ENCODE assay signal across 17 cellular contexts in genomic region chr21:40852563-40852962, GRCh38. TPM values are rescaled to one million over a fixed set of nuclear protein-coding genes. Genes with fewer than 3 reads are reported as not detected.
DNase-seq lines count a peak whose midpoint lies in the region; ATAC-seq and TF ChIP-seq lines count a peak whose summit lies in the region.
"Had no signal": no experiment of that assay in that cellular context is flagged by ENCODE, and none has a peak within 500 bp of the region (broad histone marks: within the 10 kb centered on the region; RNA-seq: fewer than 3 reads in every experiment).

No MANE protein-coding gene starts in this region.

- DNase-seq in DND-41 (no peak), HFFc6 (no peak), WERI-Rb-1 (no peak), left lung (no peak), C1 segment of cervical spinal cord (lab: John Stamatoyannopoulos, UW) (no peak)
- no peak for DNase-seq in naive thymus-derived CD4-positive, alpha-beta T cell
- no peak for DNase-seq in activated T-cell treated with anti-CD3 and anti-CD28 coated beads, Interleukin-2, amount 50 U/mL, for 72 hours
- DNase-seq: Calu3; CD4-positive, alpha-beta T cell; DMS79; NCI-H1048; NCI-H1436 treated with DMSO at 0.1 percent for 48 hours; NCI-H2029 treated with DMSO at 0.1 percent for 48 hours; SW 1271 had no signal

- H3K4me1 ChIP-seq in DND-41 (ENCODE audit: insufficient read depth, low read length) (no peaks in the 10 kb centered on the region), left lung (no peaks in the 10 kb centered on the region)
- no peaks in the 10 kb centered on the region for H3K4me1 ChIP-seq in naive thymus-derived CD4-positive, alpha-beta T cell (ENCODE audit: control insufficient read depth in 2 of 2, insufficient read depth in 2 of 2, low read length in 2 of 2)
- H3K4me1 ChIP-seq: SJSA1 had no signal

- ATAC-seq in DND-41 (ENCODE audit: insufficient read depth, low read depth) (no peak), left lung (peak; percentile 54)
- no peak for ATAC-seq in naive thymus-derived CD4-positive, alpha-beta T cell
- ATAC-seq in activated T-cell treated with anti-CD3 and anti-CD28 coated beads, Interleukin-2, amount 50 U/mL, for 72 hours (replicated peaks in 1 of 2), result no peak
- ATAC-seq: K562 had no signal

- H2AFZ ChIP-seq in DND-41 (ENCODE audit: low read depth, low read length), result no peak overlapping the region

- TF ChIP-seq CTCF in DND-41 (IDR thresholded peaks at IDR 0.05; ENCODE audit: borderline replicate concordance, extremely low read depth, low read length, poor library complexity, severe bottlenecking) (peak; percentile 34), HFFc6 (IDR thresholded peaks at IDR 0.05) (peak; percentile 20), WERI-Rb-1 (IDR thresholded peaks at IDR 0.05; ENCODE audit: low read depth, low read length) (peak; percentile 49), left lung (IDR thresholded peaks at IDR 0.05) (no peak)

- no peak overlapping the region for H3K4me3 Mint-ChIP-seq in HFFc6
- H3K4me3 Mint-ChIP-seq in naive thymus-derived CD4-positive, alpha-beta T cell, result no peak overlapping the region
- H3K4me3 Mint-ChIP-seq in activated T-cell treated with anti-CD3 and anti-CD28 coated beads, Interleukin-2, amount 50 U/mL, for 72 hours, result no peak overlapping the region
- H3K4me3 Mint-ChIP-seq: CD4-positive, alpha-beta T cell had no signal

- H3K79me2 ChIP-seq in DND-41 (ENCODE audit: insufficient read depth, low read length), result no peaks in the 10 kb centered on the region

- CTCF ChIA-PET in naive thymus-derived CD4-positive, alpha-beta T cell (lab: Charles Lee), result no interaction called here

- no peak overlapping the region for H3K9ac ChIP-seq in DND-41 (ENCODE audit: low read depth, low read length)

- H3K36me3 ChIP-seq in DND-41 (ENCODE audit: insufficient read depth, low read length) (no peaks in the 10 kb centered on the region), WERI-Rb-1 (no peaks in the 10 kb centered on the region), left lung (no peaks in the 10 kb centered on the region)
- H3K36me3 ChIP-seq in naive thymus-derived CD4-positive, alpha-beta T cell (ENCODE audit: control insufficient read depth in 2 of 3, insufficient read depth in 3 of 3, low read length in 3 of 3), result no peaks in the 10 kb centered on the region
- H3K36me3 ChIP-seq: SJSA1 had no signal

- H3K27me3 ChIP-seq in DND-41 (ENCODE audit: insufficient read depth, low read length, poor library complexity) (peaks cover 4% of the 10 kb centered on the region), WERI-Rb-1 (ENCODE audit: insufficient read depth, low read depth, severe bottlenecking) (peaks cover 3% of the 10 kb centered on the region), left lung (peaks cover under 1 to 14% of the 10 kb centered on the region in 2 donors)
- H3K27me3 ChIP-seq in naive thymus-derived CD4-positive, alpha-beta T cell (ENCODE audit: control insufficient read depth in 2 of 2, insufficient read depth in 2 of 2, low read length in 2 of 2), result no peaks in the 10 kb centered on the region

- H3K4me2 ChIP-seq in DND-41 (ENCODE audit: insufficient read depth, low read length), result no peak overlapping the region

- H3K9me3 ChIP-seq in DND-41 (ENCODE audit: insufficient read depth, low read length, severe bottlenecking) (no peaks in the 10 kb centered on the region), WERI-Rb-1 (ENCODE audit: severe bottlenecking) (no peaks in the 10 kb centered on the region), left lung (no peaks in the 10 kb centered on the region)
- no peaks in the 10 kb centered on the region for H3K9me3 ChIP-seq in naive thymus-derived CD4-positive, alpha-beta T cell (ENCODE audit: control insufficient read depth in 2 of 3, low read length in 3 of 3)
- H3K9me3 ChIP-seq: SJSA1 had no signal

- H3K4me1 Mint-ChIP-seq in HFFc6 (ENCODE audit: low read depth), result peaks cover 4% of the 10 kb centered on the region
- peaks cover 0 to under 1% (median 0%) of the 10 kb centered on the region in 7 donors for H3K4me1 Mint-ChIP-seq in naive thymus-derived CD4-positive, alpha-beta T cell
- no peaks in the 10 kb centered on the region for H3K4me1 Mint-ChIP-seq in activated T-cell treated with anti-CD3 and anti-CD28 coated beads, Interleukin-2, amount 50 U/mL, for 72 hours (ENCODE audit: low read depth)

- peaks cover 4% of the 10 kb centered on the region for H3K27me3 Mint-ChIP-seq in HFFc6 (ENCODE audit: insufficient read depth)
- peaks cover 9 to 41% (median 31%) of the 10 kb centered on the region in 5 donors for H3K27me3 Mint-ChIP-seq in naive thymus-derived CD4-positive, alpha-beta T cell
- peaks cover 3% of the 10 kb centered on the region for H3K27me3 Mint-ChIP-seq in activated T-cell treated with anti-CD3 and anti-CD28 coated beads, Interleukin-2, amount 50 U/mL, for 72 hours (ENCODE audit: low read depth)

- no peak overlapping the region for H3K27ac Mint-ChIP-seq in HFFc6
- H3K27ac Mint-ChIP-seq in naive thymus-derived CD4-positive, alpha-beta T cell, result no peak overlapping the region
- no peak overlapping the region for H3K27ac Mint-ChIP-seq in activated T-cell treated with anti-CD3 and anti-CD28 coated beads, Interleukin-2, amount 50 U/mL, for 72 hours
- H3K27ac Mint-ChIP-seq: CD4-positive, alpha-beta T cell had no signal

- peaks cover 4% of the 10 kb centered on the region for H3K9me3 Mint-ChIP-seq in HFFc6
- H3K9me3 Mint-ChIP-seq in naive thymus-derived CD4-positive, alpha-beta T cell, result peaks cover 0 to 4% (median 0%) of the 10 kb centered on the region in 11 donors
- no peaks in the 10 kb centered on the region for H3K9me3 Mint-ChIP-seq in activated T-cell treated with anti-CD3 and anti-CD28 coated beads, Interleukin-2, amount 50 U/mL, for 72 hours
- H3K9me3 Mint-ChIP-seq: CD4-positive, alpha-beta T cell had no signal

- no peak overlapping the region for H3K4me3 ChIP-seq in DND-41 (ENCODE audit: low read depth in 1 of 2, low read length in 2 of 2)
- H3K4me3 ChIP-seq in WERI-Rb-1 (ENCODE audit: low read depth, low read length), result no peak overlapping the region
- H3K4me3 ChIP-seq in left lung, result no peak overlapping the region
- H3K4me3 ChIP-seq in naive thymus-derived CD4-positive, alpha-beta T cell (ENCODE audit: low read length), result no peak overlapping the region
- H3K4me3 ChIP-seq: K562, SJSA1 had no signal

- H3K27ac ChIP-seq in DND-41 (ENCODE audit: low read length) (no peak overlapping the region), WERI-Rb-1 (no peak overlapping the region), left lung (no peak overlapping the region)
- H3K27ac ChIP-seq in naive thymus-derived CD4-positive, alpha-beta T cell (ENCODE audit: low read depth, low read length), result no peak overlapping the region
- H3K27ac ChIP-seq: SJSA1 had no signal

- POLR2A ChIA-PET in naive thymus-derived CD4-positive, alpha-beta T cell (lab: Charles Lee), result no interaction called here

- intact Hi-C loops in left lung (cut with DNase I), result no loop called here
- intact Hi-C loops in naive thymus-derived CD4-positive, alpha-beta T cell (cut with micrococcal nuclease), result no loop called here

- H4K20me1 ChIP-seq in DND-41 (ENCODE audit: insufficient read depth, low read length), result no peaks in the 10 kb centered on the region

- H3K36me3 Mint-ChIP-seq in HFFc6 (ENCODE audit: low read depth), result no peaks in the 10 kb centered on the region
- H3K36me3 Mint-ChIP-seq in naive thymus-derived CD4-positive, alpha-beta T cell, result no peaks in the 10 kb centered on the region
- no peaks in the 10 kb centered on the region for H3K36me3 Mint-ChIP-seq in activated T-cell treated with anti-CD3 and anti-CD28 coated beads, Interleukin-2, amount 50 U/mL, for 72 hours (ENCODE audit: insufficient read depth in 2 of 2)

RNA-seq across cellular contexts. Expression of gene DSCAM, which starts 5.6 kb away (rescaled TPM):
- 1 to 10 TPM; 1.0 to 1.3 (median 1.1) TPM for total RNA-seq in HFFc6 (2021; fragmentation: NEBNext Ultra II Directional; extraction: Animal tissue kit (Norgen Biotek cat#: 25700))
- under 1 TPM in 1 of 2 donors, not detected in 1; 0.08 TPM for total RNA-seq in left lung
- not detected for total RNA-seq in naive thymus-derived CD4-positive, alpha-beta T cell
- polyA plus RNA-seq in naive thymus-derived CD4-positive, alpha-beta T cell, result not detected
- total RNA-seq in activated T-cell treated with anti-CD3 and anti-CD28 coated beads, Interleukin-2, amount 50 U/mL, for 72 hours, result not detected
- total RNA-seq: Calu3; CD4-positive, alpha-beta T cell; K562; NCI-H460; SJSA1 had no signal
- polyA plus RNA-seq: K562 had no signal

Comparison
In these comparisons a context has a peak if more than half of its experiments do, and no peak if none do; other contexts are left out.
1. CTCF ChIP-seq: peak in DND-41 (single experiment), HFFc6 (single experiment) and WERI-Rb-1 (single experiment); none in left lung (0 of 2).